In genomic region chr1:9723068-9723805, GRCh38 we compare ENCODE assay signal across 27 cellular contexts.
DNase-seq lines count a peak whose midpoint lies in the region; ATAC-seq and TF ChIP-seq lines count a peak whose summit lies in the region.
"Had no signal": no experiment of that assay in that cellular context is flagged by ENCODE, and none has a peak within 500 bp of the region (broad histone marks: within the 10 kb centered on the region; RNA-seq: fewer than 3 reads in every experiment).

No MANE protein-coding gene starts in this region.

- H3K79me2 ChIP-seq in MM.1S (ENCODE audit: low read length): no peaks in the 10 kb centered on the region

- POLR2A ChIA-PET in naive thymus-derived CD4-positive, alpha-beta T cell (lab: Charles Lee): interaction anchor here (0.6 to 13.7 kb wide), 3 partner anchors 34 to 94 kb away, joined by 3 to 159 read pairs (median 5); no protein-coding TSS in a partner anchor

- H3K36me3 Mint-ChIP-seq in stimulated activated naive CD8-positive, alpha-beta T cell treated with anti-CD3 and anti-CD28 coated beads, Interleukin-15, Interleukin-2, amounts not matched to agents 100 ng/mL and 50 ng/mL, for 24 hours (ENCODE audit: low read depth): peaks cover 66% of the 10 kb centered on the region
- H3K36me3 Mint-ChIP-seq in T-helper 17 cell (ENCODE audit: low read depth): no peaks in the 10 kb centered on the region
- H3K36me3 Mint-ChIP-seq in naive thymus-derived CD4-positive, alpha-beta T cell: peaks cover 0 to 53% (median 37%) of the 10 kb centered on the region in 5 donors
- peaks cover 10% of the 10 kb centered on the region for H3K36me3 Mint-ChIP-seq in chondrocyte (ENCODE audit: low read depth)

- H4K20me1 ChIP-seq in MM.1S (ENCODE audit: insufficient read depth, low read length): no peaks in the 10 kb centered on the region

- no peaks in the 10 kb centered on the region for H3K27me3 ChIP-seq in naive thymus-derived CD4-positive, alpha-beta T cell (ENCODE audit: control insufficient read depth in 2 of 2, insufficient read depth in 2 of 2, low read length in 2 of 2)
- no peaks in the 10 kb centered on the region for H3K27me3 ChIP-seq in MM.1S (replicated peaks; ENCODE audit: insufficient read depth, low read length)
- H3K27me3 ChIP-seq: ascending aorta, pancreas, right atrium auricular region had no signal

- H3K9me3 ChIP-seq in T-helper 17 cell (ENCODE audit: control insufficient read depth, low read length, poor library complexity, severe bottlenecking) (no peaks in the 10 kb centered on the region), MM.1S (replicated peaks; ENCODE audit: insufficient read depth, low read length) (no peaks in the 10 kb centered on the region)
- no peaks in the 10 kb centered on the region for H3K9me3 ChIP-seq in naive thymus-derived CD4-positive, alpha-beta T cell (ENCODE audit: control insufficient read depth in 2 of 3, low read length in 3 of 3)
- H3K9me3 ChIP-seq: pancreas had no signal

- H3K27ac Mint-ChIP-seq in stimulated activated naive CD8-positive, alpha-beta T cell treated with anti-CD3 and anti-CD28 coated beads, Interleukin-15, Interleukin-2, amounts not matched to agents 100 ng/mL and 50 ng/mL, for 24 hours: peak overlapping the region; percentile 52
- H3K27ac Mint-ChIP-seq in T-helper 17 cell (no peak overlapping the region), chondrocyte (ENCODE audit: unreplicated experiment) (no peak overlapping the region)
- peak overlapping the region; percentile 44 to 88 (median 81) for H3K27ac Mint-ChIP-seq in naive thymus-derived CD4-positive, alpha-beta T cell

- no peak overlapping the region for H3K4me2 ChIP-seq in MM.1S (ENCODE audit: low read depth, low read length)

- no peak overlapping the region for H3K4me3 Mint-ChIP-seq in stimulated activated naive CD8-positive, alpha-beta T cell treated with anti-CD3 and anti-CD28 coated beads, Interleukin-15, Interleukin-2, amounts not matched to agents 100 ng/mL and 50 ng/mL, for 24 hours
- H3K4me3 Mint-ChIP-seq in T-helper 17 cell (peak overlapping the region; percentile 15), chondrocyte (ENCODE audit: unreplicated experiment) (no peak overlapping the region)
- H3K4me3 Mint-ChIP-seq in naive thymus-derived CD4-positive, alpha-beta T cell: peak overlapping the region in 9 of 10 donors; percentile 20 to 71 (median 42)
- H3K4me3 Mint-ChIP-seq: central memory CD8-positive, alpha-beta T cell had no signal

- H2AFZ ChIP-seq in MM.1S (ENCODE audit: low read length): no peak overlapping the region
- H2AFZ ChIP-seq: GM23248 had no signal

- no peak overlapping the region for H3K4me3 ChIP-seq in naive thymus-derived CD4-positive, alpha-beta T cell (ENCODE audit: low read length)
- no peak overlapping the region for H3K4me3 ChIP-seq in MM.1S (ENCODE audit: low read length)
- H3K4me3 ChIP-seq: ascending aorta, GM23248, pancreas, right atrium auricular region, spleen had no signal

- DNase-seq in stimulated activated naive CD8-positive, alpha-beta T cell treated with anti-CD3 and anti-CD28 coated beads, Interleukin-15, Interleukin-2, amounts not matched to agents 100 U/mL and 50 U/mL, for 24 hours: no peak
- DNase-seq in T-helper 17 cell (no peak), MM.1S (no peak), chondrocyte (ENCODE audit: low spot score) (no peak), cerebellar nuclear complex (lab: John Stamatoyannopoulos, UW) (no peak)
- DNase-seq in naive thymus-derived CD4-positive, alpha-beta T cell: no peak
- DNase-seq: activated CD4-positive, alpha-beta T cell treated with anti-CD3 and anti-CD28 coated beads, Interleukin-2, amount 50 U/mL, for 48 hours; activated naive CD4-positive, alpha-beta T cell treated with Interleukin-2 at 50 U/mL for 16 hours; activated T-cell treated with anti-CD3 and anti-CD28 coated beads, Interleukin-2, amount 50 U/mL, for 1 hour; DMS153; foreskin fibroblast; GM23248; mesenchymal stem cell; NCI-H1417; NCI-H2081 treated with DMSO at 0.1 percent for 48 hours; NCI-H774; spleen; stimulated activated CD4-positive, alpha-beta T cell treated with anti-CD3 and anti-CD28 coated beads, Interleukin-4, amount 100 ng/mL, for 1 hour; stimulated activated naive CD4-positive, alpha-beta T cell treated with Interleukin-2 at 50 U/mL for 16 hours; WERI-Rb-1 had no signal

- CTCF ChIA-PET in naive thymus-derived CD4-positive, alpha-beta T cell (lab: Charles Lee): interaction anchor here (0.9 to 1.3 kb wide), 2 partner anchors 92 to 95 kb away, joined by 3 to 4 read pairs; no protein-coding TSS in a partner anchor

- H3K9me3 Mint-ChIP-seq in stimulated activated naive CD8-positive, alpha-beta T cell treated with anti-CD3 and anti-CD28 coated beads, Interleukin-15, Interleukin-2, amounts not matched to agents 100 ng/mL and 50 ng/mL, for 24 hours: no peaks in the 10 kb centered on the region
- H3K9me3 Mint-ChIP-seq in naive thymus-derived CD4-positive, alpha-beta T cell: peaks cover 0 to 5% (median 0%) of the 10 kb centered on the region in 11 donors
- H3K9me3 Mint-ChIP-seq in chondrocyte (ENCODE audit: low read depth): peaks cover 4% of the 10 kb centered on the region
- H3K9me3 Mint-ChIP-seq: central memory CD8-positive, alpha-beta T cell had no signal

- H3K4me1 Mint-ChIP-seq in stimulated activated naive CD8-positive, alpha-beta T cell treated with anti-CD3 and anti-CD28 coated beads, Interleukin-15, Interleukin-2, amounts not matched to agents 100 ng/mL and 50 ng/mL, for 24 hours (ENCODE audit: low read depth): peaks cover 64% of the 10 kb centered on the region
- peaks cover 35% of the 10 kb centered on the region for H3K4me1 Mint-ChIP-seq in T-helper 17 cell
- H3K4me1 Mint-ChIP-seq in naive thymus-derived CD4-positive, alpha-beta T cell: peaks cover 26 to 83% (median 60%) of the 10 kb centered on the region in 7 donors
- H3K4me1 Mint-ChIP-seq in chondrocyte (ENCODE audit: low read depth): peaks cover 7% of the 10 kb centered on the region

- TF ChIP-seq CTCF in MM.1S (IDR thresholded peaks at IDR 0.05; ENCODE audit: low read length) (no peak), chondrocyte (IDR thresholded peaks at IDR 0.05) (no peak)

- intact Hi-C loops in naive thymus-derived CD4-positive, alpha-beta T cell (cut with micrococcal nuclease): no loop called here

- no peaks in the 10 kb centered on the region for H3K9me2 ChIP-seq in MM.1S (replicated peaks; ENCODE audit: insufficient read depth, low read length)

- no peak for ATAC-seq in stimulated activated naive CD8-positive, alpha-beta T cell treated with anti-CD3 and anti-CD28 coated beads, Interleukin-15, Interleukin-2, amounts not matched to agents 100 U/mL and 50 U/mL, for 24 hours
- no peak for ATAC-seq in T-helper 17 cell
- no peak for ATAC-seq in naive thymus-derived CD4-positive, alpha-beta T cell
- ATAC-seq: left lobe of liver, pancreas had no signal

- no peaks in the 10 kb centered on the region for H3K27me3 Mint-ChIP-seq in stimulated activated naive CD8-positive, alpha-beta T cell treated with anti-CD3 and anti-CD28 coated beads, Interleukin-15, Interleukin-2, amounts not matched to agents 100 ng/mL and 50 ng/mL, for 24 hours
- H3K27me3 Mint-ChIP-seq in T-helper 17 cell (no peaks in the 10 kb centered on the region), chondrocyte (ENCODE audit: low read depth) (no peaks in the 10 kb centered on the region)
- H3K27me3 Mint-ChIP-seq in naive thymus-derived CD4-positive, alpha-beta T cell: no peaks in the 10 kb centered on the region
- H3K27me3 Mint-ChIP-seq: central memory CD8-positive, alpha-beta T cell had no signal

- H3K36me3 ChIP-seq in naive thymus-derived CD4-positive, alpha-beta T cell (ENCODE audit: control insufficient read depth in 2 of 3, insufficient read depth in 3 of 3, low read length in 3 of 3): peaks cover 27 to 80% (median 39%) of the 10 kb centered on the region in 3 experiments
- no peaks in the 10 kb centered on the region for H3K36me3 ChIP-seq in MM.1S (replicated peaks; ENCODE audit: insufficient read depth, low read length)

- H3K9ac ChIP-seq in MM.1S (ENCODE audit: low read length): no peak overlapping the region
- H3K9ac ChIP-seq: GM23248 had no signal

- H3K4me1 ChIP-seq in naive thymus-derived CD4-positive, alpha-beta T cell (ENCODE audit: control insufficient read depth in 2 of 2, insufficient read depth in 2 of 2, low read length in 2 of 2): peaks cover 40 to 83% of the 10 kb centered on the region in 2 donors
- H3K4me1 ChIP-seq in MM.1S (ENCODE audit: low read length): peaks cover 9% of the 10 kb centered on the region
- H3K4me1 ChIP-seq: pancreas had no signal

- H3K27ac ChIP-seq in naive thymus-derived CD4-positive, alpha-beta T cell (ENCODE audit: low read depth, low read length): no peak overlapping the region
- H3K27ac ChIP-seq in MM.1S (ENCODE audit: low read length): no peak overlapping the region
- H3K27ac ChIP-seq: ascending aorta, C4-2B, GM23248, pancreas, right atrium auricular region, WERI-Rb-1 had no signal

- no peaks in the 10 kb centered on the region for H3F3A ChIP-seq in MM.1S (ENCODE audit: insufficient read depth, low read length)

Comparison
In these comparisons a context has a peak if more than half of its experiments do, and no peak if none do; other contexts are left out.
1. H3K27ac Mint-ChIP-seq: peak in stimulated activated naive CD8-positive, alpha-beta T cell treated with anti-CD3 and anti-CD28 coated beads, Interleukin-15, Interleukin-2, amounts not matched to agents 100 ng/mL and 50 ng/mL, for 24 hours (single experiment) and naive thymus-derived CD4-positive, alpha-beta T cell (9 of 9); none in T-helper 17 cell (single experiment) and chondrocyte (single experiment).
2. H3K4me3 Mint-ChIP-seq: peak in T-helper 17 cell (single experiment) and naive thymus-derived CD4-positive, alpha-beta T cell (9 of 10); none in stimulated activated naive CD8-positive, alpha-beta T cell treated with anti-CD3 and anti-CD28 coated beads, Interleukin-15, Interleukin-2, amounts not matched to agents 100 ng/mL and 50 ng/mL, for 24 hours (single experiment) and chondrocyte (single experiment).